1 cellular context compared by ENCODE assay signal in genomic region chr11:16775604-16776283, GRCh38.
TF ChIP-seq lines count a peak whose summit lies in the region.

No MANE protein-coding gene starts in this region.

TF ChIP-seq in HepG2, 621 proteins besides CTCF, POLR2A, EP300 and RAD21 (continued from another document):
- no peak for TF ChIP-seq ZBTB34 (CRISPR knock-in tag; IDR thresholded peaks at IDR 0.05)
- TF ChIP-seq ZNF263 (CRISPR knock-in tag; IDR thresholded peaks at IDR 0.05), result 0 out of 2 replicates have a peak, but pooled peaks have one; percentile 50
- TF ChIP-seq ZNF225 (CRISPR knock-in tag; IDR thresholded peaks at IDR 0.05), result 0 out of 2 replicates have a peak, but pooled peaks have one; percentile 29
